Comparison of ENCODE assay signal across 1 cellular context in genomic region chr13:52809310-52809769, GRCh38.
TF ChIP-seq lines count a peak whose summit lies in the region.

No MANE protein-coding gene starts in this region.

TF ChIP-seq in IMR-90, 13 proteins besides CTCF, POLR2A, EP300 and RAD21 (continued from another document):
- no peak for TF ChIP-seq MXI1 (IDR thresholded peaks at IDR 0.05; ENCODE audit: borderline replicate concordance, low read depth, low read length)
